ENCODE assay signal across 8 cellular contexts in the genomic region with DNA sequence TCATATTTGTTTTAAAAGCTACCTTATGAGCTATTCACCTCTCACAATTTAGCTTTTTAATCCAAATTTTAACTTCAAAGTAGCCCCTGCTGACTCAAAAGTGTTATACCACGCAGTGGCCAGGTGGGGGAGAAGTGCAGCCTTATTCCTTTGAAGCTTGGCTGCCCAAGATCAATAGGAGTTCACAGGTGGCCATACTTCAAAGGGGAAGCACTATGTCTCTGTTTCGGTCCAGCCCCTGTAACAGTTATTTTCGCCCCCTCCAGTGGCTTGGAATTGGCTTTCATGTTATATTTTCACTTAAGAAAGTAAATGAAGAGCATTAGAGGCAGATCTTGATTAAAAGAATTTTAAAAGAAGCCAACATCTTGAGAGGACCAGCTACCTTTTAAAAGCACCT.
A peak's percentile ranks its signal among the peaks of the same experiment; 100 is the strongest.
DNase-seq lines count a peak whose midpoint lies in the region; ATAC-seq and TF ChIP-seq lines count a peak whose summit lies in the region.

No MANE protein-coding gene starts in this region.

- TF ChIP-seq CTCF in fibroblast of mammary gland (conservative IDR thresholded peaks at IDR 0.05; ENCODE audit: control insufficient read depth, insufficient read depth, low read depth, low read length) (peak; percentile 39), spleen (IDR thresholded peaks at IDR 0.05 in 8 of 11, conservative IDR thresholded peaks at IDR 0.05 in 3 of 11) (peak in 6 of 11 experiments; percentile 20 to 41 (median 26))

- H3K27ac ChIP-seq in spleen, result no peak overlapping the region

- peak; percentile 1 to 3 for DNase-seq in activated T-cell treated with anti-CD3 and anti-CD28 coated beads, Interleukin-2, amount 50 U/mL, for 72 hours
- DNase-seq in activated T-cell treated with anti-CD3 and anti-CD28 coated beads for 4 hours (no peak), HCEC 1CT (peak; percentile 9), LHCN-M2 (ENCODE audit: low read depth) (peak; percentile 41), RPMI8226 (peak; percentile 42), fibroblast of mammary gland (ENCODE audit: low read depth) (peak; percentile 6), spleen (no peak), sciatic nerve (ENCODE audit: low spot score) (no peak)

- H3K27me3 Mint-ChIP-seq in activated T-cell treated with anti-CD3 and anti-CD28 coated beads, Interleukin-2, amount 50 U/mL, for 72 hours (ENCODE audit: low read depth), result no peaks in the 10 kb centered on the region

- no peak overlapping the region for H3K4me3 Mint-ChIP-seq in activated T-cell treated with anti-CD3 and anti-CD28 coated beads, Interleukin-2, amount 50 U/mL, for 72 hours

- 2 to 16% (median 13%) methylated on average over 3 of the region's 3 CpGs for WGBS in spleen, 5 donors

- H3K27ac Mint-ChIP-seq in activated T-cell treated with anti-CD3 and anti-CD28 coated beads, Interleukin-2, amount 50 U/mL, for 72 hours, result no peak overlapping the region

- intact Hi-C loops in spleen (cut with DNase I; ENCODE audit: low total_unique reads), result no loop called here
- intact Hi-C loops in sciatic nerve (cut with DNase I), result no loop called here

- no peaks in the 10 kb centered on the region for H3K36me3 ChIP-seq in spleen

- TF ChIP-seq POLR2A in spleen (IDR thresholded peaks at IDR 0.05), result no peak

- no peaks in the 10 kb centered on the region for H3K4me1 ChIP-seq in spleen

- H3K27me3 ChIP-seq in spleen (replicated peaks in 1 of 7), result no peaks in the 10 kb centered on the region

- ATAC-seq in activated T-cell treated with anti-CD3 and anti-CD28 coated beads, Interleukin-2, amount 50 U/mL, for 72 hours (replicated peaks in 1 of 2), result no peak
- no peak for ATAC-seq in sciatic nerve

- no peak overlapping the region for H3K4me3 ChIP-seq in fibroblast of mammary gland (ENCODE audit: control insufficient read depth, low read depth, low read length)
- H3K4me3 ChIP-seq in spleen, result no peak overlapping the region

- H3K9me3 Mint-ChIP-seq in activated T-cell treated with anti-CD3 and anti-CD28 coated beads, Interleukin-2, amount 50 U/mL, for 72 hours, result peaks cover 0 to 2% of the 10 kb centered on the region in 2 donors

- no peaks in the 10 kb centered on the region for H3K36me3 Mint-ChIP-seq in activated T-cell treated with anti-CD3 and anti-CD28 coated beads, Interleukin-2, amount 50 U/mL, for 72 hours (ENCODE audit: insufficient read depth in 2 of 2)

- no peaks in the 10 kb centered on the region for H3K9me3 ChIP-seq in spleen

- H3K4me1 Mint-ChIP-seq in activated T-cell treated with anti-CD3 and anti-CD28 coated beads, Interleukin-2, amount 50 U/mL, for 72 hours (ENCODE audit: low read depth), result no peaks in the 10 kb centered on the region

Comparison
In these comparisons a context has a peak if more than half of its experiments do, and no peak if none do; other contexts are left out.
1. DNase-seq: peak in activated T-cell treated with anti-CD3 and anti-CD28 coated beads, Interleukin-2, amount 50 U/mL, for 72 hours (2 of 2), HCEC 1CT (single experiment), LHCN-M2 (single experiment), RPMI8226 (single experiment) and fibroblast of mammary gland (single experiment); none in activated T-cell treated with anti-CD3 and anti-CD28 coated beads for 4 hours (single experiment), spleen (single experiment) and sciatic nerve (single experiment).